28 cellular contexts compared by ENCODE assay signal in genomic region chr19:34576292-34576691, GRCh38.
"Had no signal": no experiment of that assay in that cellular context is flagged by ENCODE, and none has a peak within 500 bp of the region (broad histone marks: within the 10 kb centered on the region; RNA-seq: fewer than 3 reads in every experiment).

No MANE protein-coding gene starts in this region.

- H3K4me1 Mint-ChIP-seq: nephron; stimulated activated naive B cell treated with anti-CD40 and anti-IgM and Interleukin-4, amounts not matched to agents 10 μg/mL and 1 μg/mL and 100 μg/mL, for 72 hours had no signal

- H3K36me3 ChIP-seq: lower lobe of right lung, pancreas, prostate gland, stomach, suprapubic skin, thoracic aorta, tibial artery, uterus had no signal

- H3K27ac ChIP-seq: lower lobe of right lung, pancreas, prostate gland, skin epidermis, stomach, suprapubic skin, thoracic aorta, tibial artery, uterus had no signal

- H3K27me3 ChIP-seq: pancreas, suprapubic skin, uterus had no signal

- H3K4me3 ChIP-seq: lower lobe of right lung, pancreas, prostate gland, skin epidermis, stomach, suprapubic skin, thoracic aorta, tibial artery, uterus had no signal

- ATAC-seq: left cardiac atrium; left lobe of liver; lower lobe of right lung; naive thymus-derived CD8-positive, alpha-beta T cell; pancreas; right cardiac atrium; sciatic nerve; stimulated activated naive B cell treated with anti-CD40 and anti-IgM and Interleukin-4, amounts not matched to agents 10 μg/mL and 1 μg/mL and 100 μg/mL, for 72 hours; stimulated activated naive CD8-positive, alpha-beta T cell treated with anti-CD3 and anti-CD28 coated beads, Interleukin-15, Interleukin-2, amounts not matched to agents 100 U/mL and 50 U/mL, for 24 hours had no signal

- H3K36me3 Mint-ChIP-seq: type B pancreatic cell had no signal

- H3K4me1 ChIP-seq: lower lobe of right lung, pancreas, prostate gland, suprapubic skin, tibial artery, uterus had no signal

- H3K4me3 Mint-ChIP-seq: nephron; stimulated activated naive B cell treated with anti-CD40 and anti-IgM and Interleukin-4, amounts not matched to agents 10 μg/mL and 1 μg/mL and 100 μg/mL, for 72 hours; type B pancreatic cell had no signal

- DNase-seq: hippocampal formation; kidney glomerular epithelial cell; left cardiac atrium; lower lobe of right lung; mammary epithelial cell; mesenchymal stem cell; naive thymus-derived CD8-positive, alpha-beta T cell; nucleus accumbens; retina; right cardiac atrium; stimulated activated CD4-positive, alpha-beta T cell treated with anti-CD3 and anti-CD28 coated beads, Interleukin-12 subunit alpha, Interleukin-12 subunit beta, amount 100 ng/mL, for 4 hours; stimulated activated CD4-positive, alpha-beta T cell treated with anti-CD3 and anti-CD28 coated beads, Interleukin-15, amount 100 ng/mL, for 24 hours; stimulated activated CD4-positive, alpha-beta T cell treated with anti-CD3 and anti-CD28 coated beads, Interleukin-2, amount 100 ng/mL, for 24 hours; stimulated activated CD4-positive, alpha-beta T cell treated with anti-CD3 and anti-CD28 coated beads, Interleukin-4, amount 100 ng/mL, for 1 hour; stimulated activated naive B cell treated with anti-CD40 and anti-IgM and Interleukin-4, amounts not matched to agents 10 μg/mL and 1 μg/mL and 100 μg/mL, for 72 hours; stimulated activated naive CD8-positive, alpha-beta T cell treated with anti-CD3 and anti-CD28 coated beads, Interleukin-15, Interleukin-2, amounts not matched to agents 100 U/mL and 50 U/mL, for 24 hours; stomach; tibial artery; uterus had no signal

- H3K27ac Mint-ChIP-seq: naive thymus-derived CD8-positive, alpha-beta T cell; nephron; stimulated activated naive B cell treated with anti-CD40 and anti-IgM and Interleukin-4, amounts not matched to agents 10 μg/mL and 1 μg/mL and 100 μg/mL, for 72 hours; type B pancreatic cell had no signal

- H3K9me3 ChIP-seq: lower lobe of right lung, pancreas, prostate gland, suprapubic skin, thoracic aorta, uterus had no signal

- H3K27me3 Mint-ChIP-seq: type B pancreatic cell had no signal
